In genomic region chr4:100995671-100996070, GRCh38 we compare ENCODE assay signal across 16 cellular contexts.
DNase-seq lines count a peak whose midpoint lies in the region.
"Had no signal": no experiment of that assay in that cellular context is flagged by ENCODE, and none has a peak within 500 bp of the region (broad histone marks: within the 10 kb centered on the region; RNA-seq: fewer than 3 reads in every experiment).

No MANE protein-coding gene starts in this region.

- no peak overlapping the region for H2BK120ac ChIP-seq in mesendoderm (ENCODE audit: low read depth, low read length)

- H3K4ac ChIP-seq in mesendoderm (ENCODE audit: low read depth, low read length), result peak overlapping the region; percentile 76

- H3K27me3 ChIP-seq in mesendoderm (ENCODE audit: insufficient read depth, low read length, poor library complexity), result no peaks in the 10 kb centered on the region
- H3K27me3 ChIP-seq: BLaER1 treated with 17β-estradiol and CSF1 and Interleukin-3, amounts not matched to agents 10 nM and 100 nM had no signal

- H3K18ac ChIP-seq in mesendoderm (ENCODE audit: low read length), result peak overlapping the region; percentile 20

- peaks cover 10% of the 10 kb centered on the region for H3K4me1 ChIP-seq in mesendoderm (ENCODE audit: control insufficient read depth, low read depth, low read length)
- H3K4me1 ChIP-seq: A549; BLaER1 treated with 17β-estradiol and CSF1 and Interleukin-3, amounts not matched to agents 10 nM and 100 nM; Caco-2 had no signal

- H3K79me1 ChIP-seq in mesendoderm (ENCODE audit: low read length), result no peaks in the 10 kb centered on the region

- H2AK5ac ChIP-seq in mesendoderm (ENCODE audit: low read length), result no peak overlapping the region

- H3K4me3 ChIP-seq in mesendoderm (ENCODE audit: low read length), result no peak overlapping the region
- H3K4me3 ChIP-seq: A549; BLaER1 treated with 17β-estradiol and CSF1 and Interleukin-3, amounts not matched to agents 10 nM and 100 nM had no signal

- no peak overlapping the region for H3K27ac ChIP-seq in mesendoderm (ENCODE audit: low read depth, low read length)
- H3K27ac ChIP-seq: 22Rv1; A549; BLaER1 treated with 17β-estradiol and CSF1 and Interleukin-3, amounts not matched to agents 10 nM and 100 nM; C4-2B had no signal

- no peak overlapping the region for H3K9ac ChIP-seq in mesendoderm (ENCODE audit: low read length)
- H3K9ac ChIP-seq: BLaER1 treated with 17β-estradiol and CSF1 and Interleukin-3, amounts not matched to agents 10 nM and 100 nM had no signal

- in situ Hi-C loops in KBM-7 (cut with MboI; ENCODE audit: low pct_unique_long_range_greater_than_20kb, low sequenced_read_pairs), result no loop called here

- H3K36me3 ChIP-seq in mesendoderm (ENCODE audit: control insufficient read depth, insufficient read depth, low read length), result no peaks in the 10 kb centered on the region
- H3K36me3 ChIP-seq: BLaER1 treated with 17β-estradiol and CSF1 and Interleukin-3, amounts not matched to agents 10 nM and 100 nM had no signal

- peak overlapping the region; percentile 52 for H3K56ac ChIP-seq in mesendoderm (ENCODE audit: low read length)

- H4K8ac ChIP-seq in mesendoderm (ENCODE audit: low read depth, low read length), result no peak overlapping the region

- H3K79me2 ChIP-seq in mesendoderm (ENCODE audit: control insufficient read depth, insufficient read depth, low read length), result no peaks in the 10 kb centered on the region

- H4K5ac ChIP-seq in mesendoderm (ENCODE audit: low read length), result no peak overlapping the region

- peak; percentile 20 for DNase-seq in NCI-H82 (lab: John Stamatoyannopoulos, UW)
- no peak for DNase-seq in NCI-H82 treated with DMSO at 0.1 percent for 48 hours (lab: John Stamatoyannopoulos, UW; ENCODE audit: unreplicated experiment)
- peak; percentile 50 for DNase-seq in mesendoderm
- DNase-seq in midbrain (lab: John Stamatoyannopoulos, UW), result no peak
- no peak for DNase-seq in KBM-7
- DNase-seq: AML-193; Caco-2; Calu3; CD4-positive, alpha-beta T cell; CD8-positive, alpha-beta T cell; DMS79 treated with DMSO at 0.1 percent for 48 hours; GF-D8 had no signal

- no peak overlapping the region for H3K4me2 ChIP-seq in mesendoderm (ENCODE audit: low read length)
- H3K4me2 ChIP-seq: A549; BLaER1 treated with 17β-estradiol and CSF1 and Interleukin-3, amounts not matched to agents 10 nM and 100 nM had no signal

- H2BK5ac ChIP-seq in mesendoderm (ENCODE audit: low read length), result no peak overlapping the region

- no peak overlapping the region for H2BK15ac ChIP-seq in mesendoderm (replicated peaks; ENCODE audit: low read depth)

- WGBS in mesendoderm (ENCODE audit: extremely low coverage, insufficient coverage, low lambda C conversion rate), result no CpG with 5 or more reads among the region's 5 CpGs

- no peak overlapping the region for H3K23ac ChIP-seq in mesendoderm (ENCODE audit: low read length)

Comparison
In these comparisons a context has a peak if more than half of its experiments do, and no peak if none do; other contexts are left out.
1. DNase-seq: peak in NCI-H82 (single experiment) and mesendoderm (single experiment); none in NCI-H82 treated with DMSO at 0.1 percent for 48 hours (single experiment), midbrain (single experiment) and KBM-7 (single experiment).